1 cellular context compared by ENCODE assay signal in genomic region chr5:160805376-160805775, GRCh38.
TF ChIP-seq lines count a peak whose summit lies in the region.

No MANE protein-coding gene starts in this region.

TF ChIP-seq in GM23338, 12 proteins besides CTCF, POLR2A, EP300 and RAD21 (continued from another document):
- no peak for TF ChIP-seq ZNF462 (CRISPR knock-in tag; IDR thresholded peaks at IDR 0.05)
- TF ChIP-seq EZH2 (IDR thresholded peaks at IDR 0.05; ENCODE audit: low read depth, unreplicated experiment) = no peak
- TF ChIP-seq STAT1 (IDR thresholded peaks at IDR 0.05; ENCODE audit: unreplicated experiment) = no peak
- no peak for TF ChIP-seq CREB1 (CRISPR knock-in tag; IDR thresholded peaks at IDR 0.05; ENCODE audit: low read depth)
- TF ChIP-seq REST (IDR thresholded peaks at IDR 0.05; ENCODE audit: unreplicated experiment) = no peak
- no peak for TF ChIP-seq EZH2phosphoT487 (IDR thresholded peaks at IDR 0.05; ENCODE audit: unreplicated experiment)
TF ChIP-seq in GM23338: peak in this region for 0.
